ENCODE assay signal across 1 cellular context in genomic region chr14:83491091-83491490, GRCh38.
TF ChIP-seq lines count a peak whose summit lies in the region.

No MANE protein-coding gene starts in this region.

TF ChIP-seq in H1, 55 proteins besides CTCF, POLR2A, EP300 and RAD21:
- TF ChIP-seq CHD7 (IDR thresholded peaks at IDR 0.05; ENCODE audit: insufficient replicate concordance, low read length) = no peak
- no peak for TF ChIP-seq E2F6 (IDR thresholded peaks at IDR 0.05)
- TF ChIP-seq EZH2 (IDR thresholded peaks at IDR 0.05; ENCODE audit: low read depth, low read length, severe bottlenecking) = no peak
- no peak for TF ChIP-seq BACH1 (IDR thresholded peaks at IDR 0.05; ENCODE audit: low read length)
- no peak for TF ChIP-seq BCL11A (IDR thresholded peaks at IDR 0.05; ENCODE audit: low read depth in 2 of 2, low read length in 2 of 2)
- no peak for TF ChIP-seq TEAD4 (IDR thresholded peaks at IDR 0.05; ENCODE audit: low read depth, low read length)
